ENCODE assay signal across 11 cellular contexts in the genomic region with DNA sequence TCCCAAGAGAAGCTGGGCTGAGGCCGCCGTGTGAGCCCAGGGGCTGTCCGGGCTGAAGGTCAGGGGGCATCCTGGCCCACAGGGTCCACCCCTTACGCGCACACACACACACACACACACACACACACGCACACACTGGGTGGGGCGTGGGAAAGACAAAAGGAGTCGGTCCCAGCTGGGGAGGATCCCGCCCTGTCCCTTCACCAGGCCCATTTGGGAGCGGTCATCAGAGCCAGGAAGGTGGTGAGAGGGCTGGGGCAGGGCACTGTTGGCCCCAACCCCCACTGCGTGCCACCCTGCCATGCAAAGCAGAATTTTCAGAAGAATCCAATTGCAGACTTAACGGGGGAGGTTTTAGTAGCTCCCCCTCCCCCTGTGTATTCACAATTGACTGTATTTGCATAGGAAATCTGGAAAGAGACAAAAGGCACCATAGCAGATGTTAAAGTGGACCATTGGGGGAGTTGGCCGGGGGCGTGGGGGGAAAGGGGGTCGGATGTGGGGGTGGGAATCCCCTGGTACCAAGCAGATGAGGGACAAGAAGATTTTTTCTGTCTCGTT. TPM values are rescaled to one million over a fixed set of nuclear protein-coding genes. Genes with fewer than 3 reads are reported as not detected.
DNase-seq lines count a peak whose midpoint lies in the region; ATAC-seq, FAIRE-seq and TF ChIP-seq lines count a peak whose summit lies in the region.
"Had no signal": no experiment of that assay in that cellular context is flagged by ENCODE, and none has a peak within 500 bp of the region (broad histone marks: within the 10 kb centered on the region; RNA-seq: fewer than 3 reads in every experiment).

No MANE protein-coding gene starts in this region.

- WGBS in lung, 2 donors: 71 to 82% methylated on average over 13 to 16 of the region's 16 CpGs
- WGBS in small intestine, 3 donors: 48 to 59% (median 54%) methylated on average over 12 to 16 of the region's 16 CpGs

- peak overlapping the region; percentile 55 for H3K27ac Mint-ChIP-seq in dendritic cell treated with granulocyte-macrophage colony-stimulating factor and Interleukin-4, amounts not matched to agents 40 ng/mL and 50 ng/mL, for 4 days

- H3K36me3 ChIP-seq in lung (ENCODE audit: control insufficient read depth in 2 of 2, insufficient read depth in 2 of 2, low read length in 2 of 2) (no peaks in the 10 kb centered on the region), small intestine (ENCODE audit: control insufficient read depth in 2 of 2, insufficient read depth in 2 of 2, low read length in 2 of 2) (no peaks in the 10 kb centered on the region)

- H3K4me3 ChIP-seq in lung (no peak overlapping the region), small intestine (ENCODE audit: low read depth in 1 of 2, low read length in 2 of 2) (no peak overlapping the region)

- DNase-seq in NCI-H1694 (lab: John Stamatoyannopoulos, UW): peak; percentile 14
- no peak for DNase-seq in lung (ENCODE audit: low spot score)
- no peak for DNase-seq in substantia nigra (lab: John Stamatoyannopoulos, UW)
- DNase-seq in small intestine: no peak
- DNase-seq in NCI-H2227 (lab: John Stamatoyannopoulos, UW; ENCODE audit: unreplicated experiment): no peak
- DNase-seq: NCI-H524 treated with DMSO at 0.1 percent for 48 hours had no signal

- no peak for FAIRE-seq in small intestine (lab: Jason Lieb, UNC)

- peak overlapping the region; percentile 86 to 93 for H3K27ac ChIP-seq in lung (ENCODE audit: low read depth in 1 of 2, low read length in 1 of 2)
- peak overlapping the region; percentile 85 for H3K27ac ChIP-seq in substantia nigra (ENCODE audit: low read depth, low read length, poor library complexity, severe bottlenecking)
- H3K27ac ChIP-seq in small intestine (ENCODE audit: low read depth in 1 of 2, low read length in 1 of 2): peak overlapping the region in 1 of 2 donors; percentile 88

- no peaks in the 10 kb centered on the region for H3K36me3 Mint-ChIP-seq in dendritic cell treated with granulocyte-macrophage colony-stimulating factor and Interleukin-4, amounts not matched to agents 40 ng/mL and 50 ng/mL, for 4 days (ENCODE audit: low read depth)

- H3K4me1 ChIP-seq in lung (ENCODE audit: control insufficient read depth in 2 of 2, insufficient read depth in 2 of 2, low read length in 2 of 2) (peaks cover 7 to 26% of the 10 kb centered on the region in 2 donors), small intestine (ENCODE audit: control insufficient read depth in 2 of 2, insufficient read depth in 1 of 2, low read depth in 1 of 2, low read length in 1 of 2) (peaks cover 2 to 9% of the 10 kb centered on the region in 2 donors)

- H3K9me3 Mint-ChIP-seq in dendritic cell treated with granulocyte-macrophage colony-stimulating factor and Interleukin-4, amounts not matched to agents 40 ng/mL and 50 ng/mL, for 4 days: no peaks in the 10 kb centered on the region

- no peak for TF ChIP-seq CTCF in lung (IDR thresholded peaks at IDR 0.05; ENCODE audit: control extremely low read depth, extremely low read depth)

- H3K9me3 ChIP-seq in lung (ENCODE audit: control insufficient read depth in 2 of 2, insufficient read depth in 1 of 2, low read length in 1 of 2) (no peaks in the 10 kb centered on the region), small intestine (ENCODE audit: control insufficient read depth, low read depth) (no peaks in the 10 kb centered on the region)

- H3K4me3 Mint-ChIP-seq in dendritic cell treated with granulocyte-macrophage colony-stimulating factor and Interleukin-4, amounts not matched to agents 40 ng/mL and 50 ng/mL, for 4 days: no peak overlapping the region

- peaks cover 25% of the 10 kb centered on the region for H3K27me3 Mint-ChIP-seq in dendritic cell treated with granulocyte-macrophage colony-stimulating factor and Interleukin-4, amounts not matched to agents 40 ng/mL and 50 ng/mL, for 4 days

- intact Hi-C loops in dendritic cell treated with granulocyte-macrophage colony-stimulating factor and Interleukin-4, amounts not matched to agents 40 ng/mL and 50 ng/mL, for 4 days (cut with micrococcal nuclease): loop anchor here (2.0 to 5.0 kb wide), 2 partner anchors 37 to 78 kb away; no protein-coding TSS in a partner anchor

- H3K27me3 ChIP-seq in lung (ENCODE audit: control insufficient read depth, insufficient read depth) (no peaks in the 10 kb centered on the region), small intestine (ENCODE audit: control insufficient read depth in 2 of 2, insufficient read depth in 2 of 2, low read length in 2 of 2) (no peaks in the 10 kb centered on the region)

- ATAC-seq in lung (ENCODE audit: insufficient read depth, low FRiP score) (no peak), GM18907 (IDR thresholded peaks at IDR 0.05; ENCODE audit: unreplicated experiment) (no peak), HG02571 (IDR thresholded peaks at IDR 0.05; ENCODE audit: unreplicated experiment) (no peak)

- H3K4me1 Mint-ChIP-seq in dendritic cell treated with granulocyte-macrophage colony-stimulating factor and Interleukin-4, amounts not matched to agents 40 ng/mL and 50 ng/mL, for 4 days (ENCODE audit: low read depth): peaks cover 42% of the 10 kb centered on the region

RNA-seq across cellular contexts. Expression of a gene that starts 11.3 kb away (rescaled TPM):
- 10 to 100 TPM; 12.9 to 21.0 TPM for total RNA-seq in lung
- polyA plus RNA-seq in lung (10 to 100 TPM in 1 of 2 donors, 1 to 10 TPM in 1; 8.0 to 66.3 TPM), small intestine (1 to 10 TPM; 1.1 to 5.9 (median 5.5) TPM)
- total RNA-seq: chondrocyte had no signal

RNA-seq across cellular contexts. Expression of a gene that starts 23.2 kb away (rescaled TPM):
- 10 to 100 TPM; 77.5 to 81.4 TPM for total RNA-seq in lung
- polyA plus RNA-seq in lung (10 to 100 TPM; 41.9 to 54.6 TPM), small intestine (10 to 100 TPM; 41.3 to 72.8 (median 44.7) TPM)
- total RNA-seq: T-helper 2 cell treated with Interferon-gamma antibody and Interleukin-4, amounts not matched to agents 100 ng/mL and 5 ng/mL, for 36 hours had no signal
